ENCODE assay signal across 17 cellular contexts in genomic region chr5:122400961-122401360, GRCh38.
DNase-seq lines count a peak whose midpoint lies in the region; ATAC-seq and TF ChIP-seq lines count a peak whose summit lies in the region.
"Had no signal": no experiment of that assay in that cellular context is flagged by ENCODE, and none has a peak within 500 bp of the region (broad histone marks: within the 10 kb centered on the region; RNA-seq: fewer than 3 reads in every experiment).

No MANE protein-coding gene starts in this region.

- no peak for ATAC-seq in GM18520 (IDR thresholded peaks at IDR 0.05; ENCODE audit: unreplicated experiment)

- DNase-seq in DMS 273 (lab: John Stamatoyannopoulos, UW; ENCODE audit: unreplicated experiment) (peak; percentile 94), GM04504 (ENCODE audit: low read depth) (peak; percentile 71), glutamatergic neuron (no peak), DMS114 treated with DMSO at 0.1 percent for 48 hours (lab: John Stamatoyannopoulos, UW; ENCODE audit: unreplicated experiment) (no peak), NCI-H345 treated with DMSO at 0.1 percent for 48 hours (lab: John Stamatoyannopoulos, UW; ENCODE audit: unreplicated experiment) (no peak)
- DNase-seq: ACHN; Caco-2; CD4-positive, CD25-positive, alpha-beta regulatory T cell; H9; MG63; NCI-H1092; NCI-H2171; NCI-H510A treated with DMSO at 0.1 percent for 48 hours; T-helper 1 cell had no signal

- H3K9me3 Mint-ChIP-seq in brain, result no peaks in the 10 kb centered on the region
- H3K9me3 Mint-ChIP-seq in glutamatergic neuron (ENCODE audit: unreplicated experiment), result peaks cover 1% of the 10 kb centered on the region
- H3K9me3 Mint-ChIP-seq: H9 had no signal

- H3K27ac Mint-ChIP-seq in brain (peak overlapping the region; percentile 35 to 83 (median 56)), glutamatergic neuron (ENCODE audit: unreplicated experiment) (peak overlapping the region; percentile 50)
- H3K27ac Mint-ChIP-seq: B cell; CD4-positive, CD25-positive, alpha-beta regulatory T cell; H9 had no signal

- peaks cover 56% of the 10 kb centered on the region for H3K4me1 Mint-ChIP-seq in brain
- H3K4me1 Mint-ChIP-seq in glutamatergic neuron (ENCODE audit: low read depth, unreplicated experiment), result peaks cover 42% of the 10 kb centered on the region
- H3K4me1 Mint-ChIP-seq: B cell; CD4-positive, CD25-positive, alpha-beta regulatory T cell had no signal

- H3K36me3 Mint-ChIP-seq in brain (peaks cover 40% of the 10 kb centered on the region), glutamatergic neuron (ENCODE audit: unreplicated experiment) (no peaks in the 10 kb centered on the region)
- H3K36me3 Mint-ChIP-seq: CD4-positive, CD25-positive, alpha-beta regulatory T cell had no signal

- H3K27me3 Mint-ChIP-seq in brain (no peaks in the 10 kb centered on the region), glutamatergic neuron (ENCODE audit: unreplicated experiment) (peaks cover under 1% of the 10 kb centered on the region)
- H3K27me3 Mint-ChIP-seq: CD4-positive, CD25-positive, alpha-beta regulatory T cell had no signal

- no peak for TF ChIP-seq CTCF in brain (conservative IDR thresholded peaks at IDR 0.05)
- no peak for TF ChIP-seq CTCF in glutamatergic neuron (IDR thresholded peaks at IDR 0.05; ENCODE audit: partially characterized antibody, unreplicated experiment)

- H3K4me3 Mint-ChIP-seq in brain (peak overlapping the region in 1 of 5 experiments; percentile 29), glutamatergic neuron (ENCODE audit: unreplicated experiment) (no peak overlapping the region)
- H3K4me3 Mint-ChIP-seq: B cell; CD4-positive, CD25-positive, alpha-beta regulatory T cell; H9 had no signal

Comparison
In these comparisons a context has a peak if more than half of its experiments do, and no peak if none do; other contexts are left out.
1. DNase-seq: peak in DMS 273 (single experiment) and GM04504 (single experiment); none in glutamatergic neuron (single experiment), DMS114 treated with DMSO at 0.1 percent for 48 hours (single experiment) and NCI-H345 treated with DMSO at 0.1 percent for 48 hours (single experiment).